In genomic region chr12:62778187-62778586, GRCh38 we compare ENCODE assay signal across 24 cellular contexts.
"Had no signal": no experiment of that assay in that cellular context is flagged by ENCODE, and none has a peak within 500 bp of the region (broad histone marks: within the 10 kb centered on the region; RNA-seq: fewer than 3 reads in every experiment).

No MANE protein-coding gene starts in this region.

- H3K27me3 Mint-ChIP-seq: naive B cell had no signal

- H2AFZ ChIP-seq: hepatocyte had no signal

- H3K79me2 ChIP-seq: hepatocyte had no signal

- DNase-seq: dermis blood vessel endothelial cell; dorsolateral prefrontal cortex; effector CD4-positive, alpha-beta T cell; effector memory CD4-positive, alpha-beta T cell; foreskin keratinocyte; heart left ventricle; hypothalamus; left cardiac atrium; left lung; left ventricle myocardium superior; lower lobe of right lung; mesenchymal stem cell; mucosa of descending colon; naive B cell had no signal

- H3K4me3 Mint-ChIP-seq: mesothelial cell of epicardium, naive B cell had no signal

- H3K4me1 Mint-ChIP-seq: naive B cell had no signal

- H3K27ac ChIP-seq: coronary artery, dorsolateral prefrontal cortex, esophagus muscularis mucosa, foreskin keratinocyte, gastroesophageal sphincter, heart left ventricle, hepatocyte, left lung, lower lobe of right lung had no signal

- H3K36me3 Mint-ChIP-seq: mesothelial cell of epicardium, naive B cell had no signal

- H3K27me3 ChIP-seq: dorsolateral prefrontal cortex, esophagus muscularis mucosa, foreskin keratinocyte, gastroesophageal sphincter, heart left ventricle, hepatocyte, left lung had no signal

- H3K4me3 ChIP-seq: coronary artery, dorsolateral prefrontal cortex, esophagus muscularis mucosa, gastroesophageal sphincter, heart left ventricle, hepatocyte, left lung, lower lobe of right lung, mucosa of descending colon had no signal

- H3K27ac Mint-ChIP-seq: mesothelial cell of epicardium, naive B cell had no signal

- H3K4me1 ChIP-seq: esophagus muscularis mucosa, foreskin keratinocyte, gastroesophageal sphincter, left lung, lower lobe of right lung had no signal

- H3K9me3 Mint-ChIP-seq: mesothelial cell of epicardium, naive B cell had no signal

- H3K9me3 ChIP-seq: esophagus muscularis mucosa, gastroesophageal sphincter, heart left ventricle, left lung, lower lobe of right lung, mucosa of descending colon had no signal

- H3K36me3 ChIP-seq: esophagus muscularis mucosa, gastroesophageal sphincter, heart left ventricle, left lung, lower lobe of right lung had no signal

- ATAC-seq: foreskin keratinocyte, gastroesophageal sphincter, heart left ventricle, left cardiac atrium, left lung, left ventricle myocardium superior, lower lobe of right lung had no signal

- H3K4me2 ChIP-seq: hepatocyte had no signal

- FAIRE-seq: colon, endothelial cell of umbilical vein, frontal cortex, islet of Langerhans, keratinocyte had no signal
